ENCODE assay signal across 24 cellular contexts in the genomic region with DNA sequence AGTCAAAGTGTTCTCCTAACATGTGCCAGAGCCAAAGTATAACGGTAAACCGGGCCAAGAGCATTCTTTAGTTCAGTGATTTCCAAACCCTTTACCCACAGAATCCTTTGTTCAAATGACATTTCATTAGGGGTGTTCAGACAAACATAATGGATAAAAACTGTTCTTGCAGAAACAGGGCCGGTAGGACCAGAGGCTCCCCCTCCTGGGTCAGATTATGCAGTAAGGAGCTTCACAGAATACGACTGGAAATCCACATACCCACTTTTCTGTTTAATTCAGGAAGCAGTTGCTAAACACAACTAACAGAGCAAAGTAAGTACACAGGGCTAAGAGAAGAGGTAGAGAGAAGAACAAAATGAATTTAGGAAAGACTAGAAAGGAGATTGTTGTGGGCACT. TPM values are rescaled to one million over a fixed set of nuclear protein-coding genes. Genes with fewer than 3 reads are reported as not detected.
DNase-seq lines count a peak whose midpoint lies in the region; ATAC-seq and TF ChIP-seq lines count a peak whose summit lies in the region.
"Had no signal": no experiment of that assay in that cellular context is flagged by ENCODE, and none has a peak within 500 bp of the region (broad histone marks: within the 10 kb centered on the region; RNA-seq: fewer than 3 reads in every experiment).

No MANE protein-coding gene starts in this region.

- H3K27me3 ChIP-seq in A673 (replicated peaks; ENCODE audit: insufficient read depth, low read depth, low read length, poor library complexity) (no peaks in the 10 kb centered on the region), hepatocyte (no peaks in the 10 kb centered on the region)
- H3K27me3 ChIP-seq: MG63 had no signal

- H3K9me3 ChIP-seq in A673 (ENCODE audit: low read depth, low read length, poor library complexity, severe bottlenecking) = peaks cover 4% of the 10 kb centered on the region
- no peaks in the 10 kb centered on the region for H3K9me3 ChIP-seq in hepatocyte (ENCODE audit: low read depth)
- H3K9me3 ChIP-seq: A549, MG63, psoas muscle had no signal

- no TSS peak for BruUV-seq in A673 (replicated peaks; lab: Mats Ljungman, UMichigan)

- no peak for DNase-seq in A673 (ENCODE audit: low spot score)
- DNase-seq in HFF-Myc (ENCODE audit: extremely low read depth, low read depth) = no peak
- no peak for DNase-seq in coronary artery (ENCODE audit: low spot score)
- no peak for DNase-seq in hepatocyte (ENCODE audit: low spot score)
- DNase-seq in activated naive CD4-positive, alpha-beta T cell treated with Interleukin-2 at 50 U/mL for 16 hours = no peak
- DNase-seq in dermis blood vessel endothelial cell = no peak
- DNase-seq in H4 (ENCODE audit: low spot score) = no peak
- no peak for DNase-seq in omental fat pad (ENCODE audit: low spot score)
- DNase-seq: activated CD4-positive, alpha-beta T cell treated with anti-CD3 and anti-CD28 coated beads, Interleukin-2, amount 10 ng/mL, durations not matched to agents 7 days and 5 days; activated naive CD8-positive, alpha-beta T cell treated with anti-CD3 and anti-CD28 coated beads, Interleukin-2, amount 10 ng/mL, durations not matched to agents 7 days and 5 days; cortex of kidney; HCEC 1CT; hippocampal formation; MG63; NCI-H1417 treated with DMSO at 0.1 percent for 48 hours; NCI-H69; psoas muscle; stimulated activated CD4-positive, alpha-beta T cell treated with anti-CD3 and anti-CD28 coated beads, Interleukin-2, amount 100 ng/mL, for 24 hours; WERI-Rb-1 had no signal

- no peak overlapping the region for H2AFZ ChIP-seq in hepatocyte

- CTCF ChIA-PET in A673 (lab: Charles Lee) = interaction anchor here (0.7 kb wide), 1 partner anchor 1546 kb away, joined by 3 read pairs; no protein-coding TSS in a partner anchor

- TF ChIP-seq CTCF in A673 (conservative IDR thresholded peaks at IDR 0.05; ENCODE audit: low read depth, low read length) (peak; percentile 22; the same call in 1 of the 2 replicates), HFF-Myc (IDR thresholded peaks at IDR 0.05; ENCODE audit: low read depth, low read length, missing control alignments) (peak; percentile 6), coronary artery (IDR thresholded peaks at IDR 0.05) (peak; percentile 13), hepatocyte (IDR thresholded peaks at IDR 0.05; ENCODE audit: poor library complexity) (peak; percentile 29), omental fat pad (IDR thresholded peaks at IDR 0.05) (no peak)

- intact Hi-C loops in A673 (cut with micrococcal nuclease; ENCODE audit: unreplicated experiment) = no loop called here

- 54% methylated on average over 4 of the region's 4 CpGs for WGBS in hepatocyte (ENCODE audit: low lambda C conversion rate, missing lambda C conversion rate)

- ATAC-seq in omental fat pad (ENCODE audit: low FRiP score) = no peak
- ATAC-seq: A549; activated T-helper 17 cell treated with anti-CD3 and anti-CD28 coated beads, Interleukin-2, amount 50 U/mL, for 72 hours; psoas muscle; stimulated activated memory B cell treated with anti-CD40 and anti-IgM and Interleukin-4, amounts not matched to agents 10 μg/mL and 1 μg/mL and 100 μg/mL, for 72 hours had no signal

- no peak overlapping the region for H3K27ac ChIP-seq in A673 (ENCODE audit: low read depth, low read length, poor library complexity, severe bottlenecking)
- H3K27ac ChIP-seq in coronary artery = no peak overlapping the region
- peak overlapping the region; percentile 59 for H3K27ac ChIP-seq in hepatocyte
- H3K27ac ChIP-seq: A549, psoas muscle, RWPE1, WERI-Rb-1 had no signal

- no peak overlapping the region for H3K4me3 ChIP-seq in A673 (ENCODE audit: low read depth, low read length, poor library complexity, severe bottlenecking)
- no peak overlapping the region for H3K4me3 ChIP-seq in HFF-Myc (replicated peaks; ENCODE audit: low read depth, low read length)
- H3K4me3 ChIP-seq in coronary artery = no peak overlapping the region
- H3K4me3 ChIP-seq in hepatocyte = no peak overlapping the region
- H3K4me3 ChIP-seq: A549, MG63, psoas muscle, skin epidermis had no signal

- H3K4me2 ChIP-seq in hepatocyte = no peak overlapping the region
- H3K4me2 ChIP-seq: A549 had no signal

- H3K36me3 ChIP-seq in A673 (ENCODE audit: insufficient read depth, low read length, poor library complexity, severe bottlenecking) = no peaks in the 10 kb centered on the region
- no peaks in the 10 kb centered on the region for H3K36me3 ChIP-seq in hepatocyte (replicated peaks; ENCODE audit: insufficient read depth, low read depth)
- H3K36me3 ChIP-seq: MG63, WERI-Rb-1 had no signal

- no peaks in the 10 kb centered on the region for H4K20me1 ChIP-seq in hepatocyte (ENCODE audit: insufficient read depth, poor library complexity, severe bottlenecking)

- POLR2A ChIA-PET in A673 (lab: Charles Lee; ENCODE audit: low non-redundant PET) = interaction anchor here (0.7 kb wide), 1 partner anchor 36 kb away, joined by 4 read pairs; no protein-coding TSS in a partner anchor

- H3K79me2 ChIP-seq in hepatocyte = no peaks in the 10 kb centered on the region

- no peaks in the 10 kb centered on the region for H3K4me1 ChIP-seq in A673 (ENCODE audit: insufficient read depth, low read length, poor library complexity, severe bottlenecking)
- no peaks in the 10 kb centered on the region for H3K4me1 ChIP-seq in hepatocyte (ENCODE audit: insufficient read depth)
- H3K4me1 ChIP-seq: A549, psoas muscle had no signal

- no peaks in the 10 kb centered on the region for H3K9me2 ChIP-seq in hepatocyte (replicated peaks; ENCODE audit: insufficient read depth)

RNA-seq across cellular contexts. Expression of gene TMEM184C, which starts 46.6 kb away (rescaled TPM):
- total RNA-seq in A673 (2021) (36.3 and 38.7 TPM in 2 replicates), hepatocyte (43.0 and 49.5 TPM in 2 replicates), dermis blood vessel endothelial cell (51.7 and 62.4 TPM in 2 replicates), omental fat pad (10 to 100 TPM; 25.5 to 36.1 (median 28.5) TPM)
- 34.5 and 43.9 TPM in 2 replicates for polyA plus RNA-seq in hepatocyte
- 37.9 and 41.9 TPM in 2 replicates for total RNA-seq in H4 (2014; rRNA removed; shearing (Covaris generic))

Comparison
In these comparisons a context has a peak if more than half of its experiments do, and no peak if none do; other contexts are left out.
1. CTCF ChIP-seq: peak in A673 (single experiment), HFF-Myc (single experiment), coronary artery (single experiment) and hepatocyte (single experiment); none in omental fat pad (0 of 3).